ENCODE assay signal across 1 cellular context in the genomic region with DNA sequence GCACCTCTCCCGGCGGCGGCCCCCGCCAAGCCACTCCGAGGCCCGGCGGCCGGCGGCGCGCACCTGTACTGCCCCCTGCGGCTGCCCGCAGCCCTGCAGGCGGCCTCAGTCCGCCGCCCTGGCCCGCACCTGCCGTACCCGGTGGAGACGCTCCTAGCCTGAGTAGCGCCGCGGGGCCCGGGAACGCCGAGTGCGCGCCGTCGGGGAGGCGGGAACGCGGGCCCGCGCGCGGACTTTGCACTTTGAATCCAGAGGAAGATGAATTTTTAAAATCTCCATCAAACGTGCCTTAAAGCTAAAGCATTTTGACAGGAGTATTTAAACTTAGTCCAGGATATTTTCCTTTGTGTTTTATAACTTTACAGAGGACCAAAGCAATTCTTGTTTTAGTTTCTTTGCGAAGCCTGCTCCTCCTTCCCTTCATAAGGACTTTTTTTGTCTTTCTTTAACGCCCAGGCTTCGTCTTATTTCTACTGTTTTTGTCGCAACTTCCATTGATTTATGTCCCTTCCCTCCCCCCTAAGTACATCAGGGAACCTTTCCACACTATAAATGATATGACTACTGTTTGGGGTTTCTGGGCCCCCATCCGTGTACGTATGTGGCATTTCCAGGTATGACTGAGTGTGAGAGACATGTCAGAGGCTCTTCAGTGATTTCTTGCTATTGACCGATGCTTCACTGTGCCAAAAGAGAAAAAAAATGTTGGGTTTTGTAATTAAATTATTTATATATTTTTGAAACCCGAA.
TF ChIP-seq lines count a peak whose summit lies in the region.

No MANE protein-coding gene starts in this region.

TF ChIP-seq in HepG2, 621 proteins besides CTCF, POLR2A, EP300 and RAD21 (continued from another document and continues in another):
- TF ChIP-seq, protein P1, sequence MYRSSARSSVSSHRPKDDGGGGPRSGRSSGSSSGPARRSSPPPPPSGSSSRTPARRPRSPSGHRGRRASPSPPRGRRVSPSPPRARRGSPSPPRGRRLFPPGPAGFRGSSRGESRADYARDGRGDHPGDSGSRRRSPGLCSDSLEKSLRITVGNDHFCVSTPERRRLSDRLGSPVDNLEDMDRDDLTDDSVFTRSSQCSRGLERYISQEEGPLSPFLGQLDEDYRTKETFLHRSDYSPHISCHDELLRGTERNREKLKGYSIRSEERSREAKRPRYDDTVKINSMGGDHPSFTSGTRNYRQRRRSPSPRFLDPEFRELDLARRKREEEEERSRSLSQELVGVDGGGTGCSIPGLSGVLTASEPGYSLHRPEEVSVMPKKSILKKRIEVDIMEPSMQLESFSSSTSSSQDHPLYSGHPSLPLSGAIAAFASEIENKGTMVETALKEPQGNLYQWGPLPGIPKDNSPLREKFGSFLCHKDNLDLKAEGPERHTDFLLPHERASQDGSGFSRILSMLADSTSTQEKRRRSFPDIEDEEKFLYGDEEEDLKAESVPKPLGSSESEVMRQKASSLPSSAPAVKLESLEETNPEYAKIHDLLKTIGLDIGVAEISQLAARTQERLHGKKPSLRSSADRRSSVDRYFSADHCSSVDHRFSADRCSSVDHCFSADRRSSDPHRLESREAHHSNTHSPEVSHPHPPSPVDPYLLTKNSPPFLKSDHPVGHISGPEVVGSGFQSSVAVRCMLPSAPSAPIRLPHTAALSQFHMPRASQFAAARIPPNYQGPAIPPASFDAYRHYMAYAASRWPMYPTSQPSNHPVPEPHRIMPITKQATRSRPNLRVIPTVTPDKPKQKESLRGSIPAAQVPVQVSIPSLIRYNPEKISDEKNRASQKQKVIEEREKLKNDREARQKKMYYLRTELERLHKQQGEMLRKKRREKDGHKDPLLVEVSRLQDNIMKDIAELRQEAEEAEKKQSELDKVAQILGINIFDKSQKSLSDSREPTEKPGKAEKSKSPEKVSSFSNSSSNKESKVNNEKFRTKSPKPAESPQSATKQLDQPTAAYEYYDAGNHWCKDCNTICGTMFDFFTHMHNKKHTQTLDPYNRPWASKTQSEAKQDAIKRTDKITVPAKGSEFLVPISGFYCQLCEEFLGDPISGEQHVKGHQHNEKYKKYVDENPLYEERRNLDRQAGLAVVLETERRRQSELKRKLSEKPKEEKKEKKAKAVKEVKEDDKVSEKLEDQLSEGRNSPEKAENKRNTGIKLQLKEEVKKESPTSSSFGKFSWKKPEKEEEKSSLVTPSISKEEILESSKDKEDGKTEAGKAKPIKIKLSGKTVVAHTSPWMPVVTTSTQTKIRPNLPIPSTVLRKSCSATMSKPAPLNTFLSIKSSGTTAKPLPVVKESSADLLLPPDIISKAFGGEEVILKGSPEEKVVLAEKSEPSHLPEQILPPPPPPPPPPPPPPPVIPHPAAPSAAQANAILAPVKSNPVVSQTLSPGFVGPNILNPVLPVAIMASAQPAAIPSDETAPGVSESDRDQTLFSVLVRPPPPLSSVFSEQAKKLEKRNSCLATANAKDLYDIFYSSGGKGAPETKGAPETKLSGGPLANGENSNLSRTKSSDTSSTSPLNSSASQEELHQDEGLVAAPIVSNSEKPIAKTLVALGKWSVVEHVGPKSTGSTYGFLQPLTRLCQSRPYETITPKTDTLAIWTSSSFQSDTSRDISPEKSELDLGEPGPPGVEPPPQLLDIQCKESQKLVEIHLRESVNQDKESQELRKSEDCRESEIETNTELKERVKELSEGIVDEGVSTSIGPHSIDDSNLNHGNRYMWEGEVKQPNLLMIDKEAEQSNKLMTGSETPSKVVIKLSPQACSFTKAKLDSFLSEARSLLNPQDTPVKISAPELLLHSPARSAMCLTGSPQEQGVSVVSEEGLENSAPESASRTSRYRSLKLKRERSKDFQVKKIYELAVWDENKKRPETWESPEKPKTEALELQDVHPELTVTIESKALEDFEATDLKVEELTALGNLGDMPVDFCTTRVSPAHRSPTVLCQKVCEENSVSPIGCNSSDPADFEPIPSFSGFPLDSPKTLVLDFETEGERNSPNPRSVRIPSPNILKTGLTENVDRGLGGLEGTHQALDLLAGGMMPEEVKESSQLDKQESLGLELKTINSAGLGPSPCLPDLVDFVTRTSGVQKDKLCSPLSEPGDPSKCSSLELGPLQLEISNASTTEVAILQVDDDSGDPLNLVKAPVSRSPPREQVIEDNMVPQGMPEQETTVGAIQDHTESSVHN (CRISPR knock-in tag; IDR thresholded peaks at IDR 0.05) = no peak
- TF ChIP-seq ZNF704 (CRISPR knock-in tag; IDR thresholded peaks at IDR 0.05; ENCODE audit: borderline replicate concordance) (no peak), ESRRA (CRISPR knock-in tag; IDR thresholded peaks at IDR 0.05; ENCODE audit: low read depth) (0 out of 2 replicates have a peak, but pooled peaks have one; percentile 21), PHF5A (CRISPR knock-in tag; IDR thresholded peaks at IDR 0.05; ENCODE audit: low read depth, unreplicated experiment) (no peak), ZNF563 (CRISPR knock-in tag; IDR thresholded peaks at IDR 0.05) (0 out of 2 replicates have a peak, but pooled peaks have one; percentile 4), ZNF143 (CRISPR knock-in tag; IDR thresholded peaks at IDR 0.05) (no peak), ARNT (IDR thresholded peaks at IDR 0.05) (no peak), TCF7 (IDR thresholded peaks at IDR 0.05; ENCODE audit: low read depth) (no peak), SRSF9 (IDR thresholded peaks at IDR 0.05; ENCODE audit: borderline replicate concordance, insufficient read depth, low read depth, low read length, poor library complexity, severe bottlenecking) (no peak), NFATC3 (CRISPR knock-in tag; IDR thresholded peaks at IDR 0.05) (no peak), TERF1 (CRISPR knock-in tag; IDR thresholded peaks at IDR 0.05) (no peak), ZNF562 (CRISPR knock-in tag; IDR thresholded peaks at IDR 0.05; ENCODE audit: borderline replicate concordance) (no peak), STAT6 (CRISPR knock-in tag; IDR thresholded peaks at IDR 0.05; ENCODE audit: borderline replicate concordance) (no peak), THAP9 (CRISPR knock-in tag; IDR thresholded peaks at IDR 0.05; ENCODE audit: borderline replicate concordance) (no peak), TEF (CRISPR knock-in tag; IDR thresholded peaks at IDR 0.05) (0 out of 2 replicates have a peak, but pooled peaks have one; percentile 28), ZZZ3 (CRISPR knock-in tag; IDR thresholded peaks at IDR 0.05; ENCODE audit: borderline replicate concordance) (no peak), SIX4 (CRISPR knock-in tag; IDR thresholded peaks at IDR 0.05) (no peak), FOXA1 (IDR thresholded peaks at IDR 0.05) (no peak), FOXA1 (CRISPR knock-in tag; IDR thresholded peaks at IDR 0.05) (no peak), NR0B2 (CRISPR knock-in tag; IDR thresholded peaks at IDR 0.05) (no peak), KMT2B (CRISPR knock-in tag; IDR thresholded peaks at IDR 0.05) (peak; percentile 36; the same call in 1 of the 2 replicates), ERF (CRISPR knock-in tag; IDR thresholded peaks at IDR 0.05) (no peak; the same call in 1 of the 2 replicates), MED1 (CRISPR knock-in tag; IDR thresholded peaks at IDR 0.05) (peak; percentile 81), CAMTA2 (CRISPR knock-in tag; IDR thresholded peaks at IDR 0.05; ENCODE audit: borderline replicate concordance) (no peak), ZNF605 (CRISPR knock-in tag; IDR thresholded peaks at IDR 0.05) (no peak)
- TF ChIP-seq, protein P2, sequence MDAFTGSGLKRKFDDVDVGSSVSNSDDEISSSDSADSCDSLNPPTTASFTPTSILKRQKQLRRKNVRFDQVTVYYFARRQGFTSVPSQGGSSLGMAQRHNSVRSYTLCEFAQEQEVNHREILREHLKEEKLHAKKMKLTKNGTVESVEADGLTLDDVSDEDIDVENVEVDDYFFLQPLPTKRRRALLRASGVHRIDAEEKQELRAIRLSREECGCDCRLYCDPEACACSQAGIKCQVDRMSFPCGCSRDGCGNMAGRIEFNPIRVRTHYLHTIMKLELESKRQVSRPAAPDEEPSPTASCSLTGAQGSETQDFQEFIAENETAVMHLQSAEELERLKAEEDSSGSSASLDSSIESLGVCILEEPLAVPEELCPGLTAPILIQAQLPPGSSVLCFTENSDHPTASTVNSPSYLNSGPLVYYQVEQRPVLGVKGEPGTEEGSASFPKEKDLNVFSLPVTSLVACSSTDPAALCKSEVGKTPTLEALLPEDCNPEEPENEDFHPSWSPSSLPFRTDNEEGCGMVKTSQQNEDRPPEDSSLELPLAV (CRISPR knock-in tag; conservative IDR thresholded peaks at IDR 0.05; ENCODE audit: low read depth) = no peak
- TF ChIP-seq, protein P3, sequence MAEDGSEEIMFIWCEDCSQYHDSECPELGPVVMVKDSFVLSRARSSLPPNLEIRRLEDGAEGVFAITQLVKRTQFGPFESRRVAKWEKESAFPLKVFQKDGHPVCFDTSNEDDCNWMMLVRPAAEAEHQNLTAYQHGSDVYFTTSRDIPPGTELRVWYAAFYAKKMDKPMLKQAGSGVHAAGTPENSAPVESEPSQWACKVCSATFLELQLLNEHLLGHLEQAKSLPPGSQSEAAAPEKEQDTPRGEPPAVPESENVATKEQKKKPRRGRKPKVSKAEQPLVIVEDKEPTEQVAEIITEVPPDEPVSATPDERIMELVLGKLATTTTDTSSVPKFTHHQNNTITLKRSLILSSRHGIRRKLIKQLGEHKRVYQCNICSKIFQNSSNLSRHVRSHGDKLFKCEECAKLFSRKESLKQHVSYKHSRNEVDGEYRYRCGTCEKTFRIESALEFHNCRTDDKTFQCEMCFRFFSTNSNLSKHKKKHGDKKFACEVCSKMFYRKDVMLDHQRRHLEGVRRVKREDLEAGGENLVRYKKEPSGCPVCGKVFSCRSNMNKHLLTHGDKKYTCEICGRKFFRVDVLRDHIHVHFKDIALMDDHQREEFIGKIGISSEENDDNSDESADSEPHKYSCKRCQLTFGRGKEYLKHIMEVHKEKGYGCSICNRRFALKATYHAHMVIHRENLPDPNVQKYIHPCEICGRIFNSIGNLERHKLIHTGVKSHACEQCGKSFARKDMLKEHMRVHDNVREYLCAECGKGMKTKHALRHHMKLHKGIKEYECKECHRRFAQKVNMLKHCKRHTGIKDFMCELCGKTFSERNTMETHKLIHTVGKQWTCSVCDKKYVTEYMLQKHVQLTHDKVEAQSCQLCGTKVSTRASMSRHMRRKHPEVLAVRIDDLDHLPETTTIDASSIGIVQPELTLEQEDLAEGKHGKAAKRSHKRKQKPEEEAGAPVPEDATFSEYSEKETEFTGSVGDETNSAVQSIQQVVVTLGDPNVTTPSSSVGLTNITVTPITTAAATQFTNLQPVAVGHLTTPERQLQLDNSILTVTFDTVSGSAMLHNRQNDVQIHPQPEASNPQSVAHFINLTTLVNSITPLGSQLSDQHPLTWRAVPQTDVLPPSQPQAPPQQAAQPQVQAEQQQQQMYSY (CRISPR knock-in tag; IDR thresholded peaks at IDR 0.05) = peak; percentile 57; the same call in 1 of the 2 replicates
